19 cellular contexts compared by ENCODE assay signal in the genomic region with DNA sequence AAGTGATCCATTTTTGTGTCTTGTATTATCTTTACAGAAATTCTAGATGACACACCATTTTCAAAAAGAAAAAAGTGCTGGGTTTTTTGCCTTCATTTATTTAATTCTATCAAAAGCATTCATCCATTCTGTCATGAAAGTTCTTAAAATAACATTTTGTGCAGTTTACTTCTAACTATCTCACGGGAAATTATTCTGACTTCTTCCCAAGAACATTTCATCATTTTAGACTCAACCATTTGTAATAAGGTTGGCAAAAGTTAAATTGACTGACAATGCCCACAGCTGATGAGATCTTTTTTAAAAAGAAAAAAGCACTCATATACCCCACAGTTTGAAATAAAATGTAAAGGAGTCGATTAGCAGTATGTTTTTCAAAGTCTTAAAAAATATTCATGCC.
"Had no signal": no experiment of that assay in that cellular context is flagged by ENCODE, and none has a peak within 500 bp of the region (broad histone marks: within the 10 kb centered on the region; RNA-seq: fewer than 3 reads in every experiment).

No MANE protein-coding gene starts in this region.

- H3K9me3 ChIP-seq: ascending aorta, lower lobe of right lung, psoas muscle, right lobe of liver, SJSA1, tibial nerve had no signal

- H3K36me3 ChIP-seq: ascending aorta, breast epithelium, lower lobe of right lung, right lobe of liver, SJSA1, spleen, tibial nerve had no signal

- H2AFZ ChIP-seq: hepatocyte had no signal

- H3K4me1 ChIP-seq: breast epithelium, lower lobe of right lung, psoas muscle, right lobe of liver, SJSA1 had no signal

- H3K4me3 Mint-ChIP-seq: activated CD4-positive, alpha-beta T cell treated with anti-CD3 and anti-CD28 coated beads, Interleukin-2, amount 10 ng/mL, durations not matched to agents 7 days and 5 days; activated CD8-positive, alpha-beta T cell treated with anti-CD3 and anti-CD28 coated beads, Interleukin-2, amount 10 ng/mL, durations not matched to agents 7 days and 5 days; activated naive CD4-positive, alpha-beta T cell treated with anti-CD3 and anti-CD28 coated beads for 36 hours; activated T-cell treated with anti-CD3 and anti-CD28 coated beads, Interleukin-2, amount 50 U/mL, for 24 hours; mesothelial cell of epicardium; stimulated activated memory B cell treated with anti-CD40 and anti-IgM and Interleukin-4, amounts not matched to agents 10 μg/mL and 1 μg/mL and 100 μg/mL, for 72 hours; T-helper 1 cell treated with Interleukin-12 subunit alpha and Interleukin-12 subunit beta and Interleukin-4 antibody, amounts not matched to agents 30 μg/mL and 1 μg/mL, for 36 hours had no signal

- H3K27me3 Mint-ChIP-seq: activated CD4-positive, alpha-beta T cell treated with anti-CD3 and anti-CD28 coated beads, Interleukin-2, amount 10 ng/mL, durations not matched to agents 7 days and 5 days; activated T-cell treated with anti-CD3 and anti-CD28 coated beads, Interleukin-2, amount 50 U/mL, for 24 hours; stimulated activated memory B cell treated with anti-CD40 and anti-IgM and Interleukin-4, amounts not matched to agents 10 μg/mL and 1 μg/mL and 100 μg/mL, for 72 hours had no signal

- ATAC-seq: activated CD8-positive, alpha-beta T cell treated with anti-CD3 and anti-CD28 coated beads, Interleukin-2, amount 10 ng/mL, durations not matched to agents 7 days and 5 days; lower lobe of right lung; right lobe of liver; stimulated activated memory B cell treated with anti-CD40 and anti-IgM and Interleukin-4, amounts not matched to agents 10 μg/mL and 1 μg/mL and 100 μg/mL, for 72 hours had no signal

- H3K27ac ChIP-seq: ascending aorta, breast epithelium, hepatocyte, lower lobe of right lung, psoas muscle, right lobe of liver, SJSA1, spleen had no signal

- H3K4me1 Mint-ChIP-seq: activated CD4-positive, alpha-beta T cell treated with anti-CD3 and anti-CD28 coated beads, Interleukin-2, amount 10 ng/mL, durations not matched to agents 7 days and 5 days; mesothelial cell of epicardium had no signal

- H3K9me3 Mint-ChIP-seq: activated CD4-positive, alpha-beta T cell treated with anti-CD3 and anti-CD28 coated beads, Interleukin-2, amount 10 ng/mL, durations not matched to agents 7 days and 5 days; activated naive CD4-positive, alpha-beta T cell treated with anti-CD3 and anti-CD28 coated beads for 36 hours; activated T-cell treated with anti-CD3 and anti-CD28 coated beads, Interleukin-2, amount 50 U/mL, for 24 hours; activated T-helper 2 cell treated with anti-CD3 and anti-CD28 coated beads, Interferon-gamma antibody, Interleukin-2, Interleukin-4, amounts not matched to agents 10 μg/mL and 5 μg/mL and 100 μg/mL, durations not matched to agents 14 hours and 24 hours and 36 hours had no signal

- H3K27ac Mint-ChIP-seq: activated CD4-positive, alpha-beta T cell treated with anti-CD3 and anti-CD28 coated beads, Interleukin-2, amount 10 ng/mL, durations not matched to agents 7 days and 5 days; activated CD8-positive, alpha-beta T cell treated with anti-CD3 and anti-CD28 coated beads, Interleukin-2, amount 10 ng/mL, durations not matched to agents 7 days and 5 days; activated naive CD4-positive, alpha-beta T cell treated with anti-CD3 and anti-CD28 coated beads for 36 hours; activated T-cell treated with anti-CD3 and anti-CD28 coated beads, Interleukin-2, amount 50 U/mL, for 24 hours; activated T-helper 2 cell treated with anti-CD3 and anti-CD28 coated beads, Interferon-gamma antibody, Interleukin-2, Interleukin-4, amounts not matched to agents 10 μg/mL and 5 μg/mL and 100 μg/mL, durations not matched to agents 14 hours and 24 hours and 36 hours; mesothelial cell of epicardium; stimulated activated memory B cell treated with anti-CD40 and anti-IgM and Interleukin-4, amounts not matched to agents 10 μg/mL and 1 μg/mL and 100 μg/mL, for 72 hours; T-helper 1 cell treated with Interleukin-12 subunit alpha and Interleukin-12 subunit beta and Interleukin-4 antibody, amounts not matched to agents 30 μg/mL and 1 μg/mL, for 36 hours had no signal

- H3K27me3 ChIP-seq: ascending aorta, breast epithelium, hepatocyte, right lobe of liver, SJSA1, spleen, tibial nerve had no signal

- H3K4me2 ChIP-seq: hepatocyte had no signal

- DNase-seq: activated CD4-positive, alpha-beta T cell treated with anti-CD3 and anti-CD28 coated beads, Interleukin-2, amount 10 ng/mL, durations not matched to agents 7 days and 5 days; activated CD8-positive, alpha-beta T cell treated with anti-CD3 and anti-CD28 coated beads, Interleukin-2, amount 10 ng/mL, durations not matched to agents 7 days and 5 days; activated naive CD4-positive, alpha-beta T cell treated with anti-CD3 and anti-CD28 coated beads for 36 hours; activated T-cell treated with anti-CD3 and anti-CD28 coated beads, Interleukin-2, amount 50 U/mL, for 24 hours; lower lobe of right lung; occipital lobe; psoas muscle; right lobe of liver; spleen; stimulated activated CD4-positive, alpha-beta T cell treated with anti-CD3 and anti-CD28 coated beads, Interleukin-4, amount 100 ng/mL, for 4 hours had no signal

- H3K4me3 ChIP-seq: ascending aorta, breast epithelium, hepatocyte, lower lobe of right lung, psoas muscle, right lobe of liver, SJSA1, spleen, tibial nerve had no signal
